21 cellular contexts compared by ENCODE assay signal in genomic region chr6:150598401-150598800, GRCh38. TPM values are rescaled to one million over a fixed set of nuclear protein-coding genes. Genes with fewer than 3 reads are reported as not detected.
DNase-seq lines count a peak whose midpoint lies in the region; ATAC-seq, FAIRE-seq and TF ChIP-seq lines count a peak whose summit lies in the region.
"Had no signal": no experiment of that assay in that cellular context is flagged by ENCODE, and none has a peak within 500 bp of the region (broad histone marks: within the 10 kb centered on the region; RNA-seq: fewer than 3 reads in every experiment).

No MANE protein-coding gene starts in this region.

- no TSS peak for BruUV-seq in MCF 10A (replicated peaks; lab: Mats Ljungman, UMichigan)

- H3K27me3 Mint-ChIP-seq in CD4-positive, alpha-beta T cell, result peaks cover 44% of the 10 kb centered on the region
- peaks cover 27% of the 10 kb centered on the region for H3K27me3 Mint-ChIP-seq in T-helper 17 cell
- H3K27me3 Mint-ChIP-seq in nephron progenitor cell (ENCODE audit: low read depth, poor library complexity), result peaks cover 68% of the 10 kb centered on the region
- no peaks in the 10 kb centered on the region for H3K27me3 Mint-ChIP-seq in MCF 10A (ENCODE audit: insufficient read depth, unreplicated experiment)

- intact Hi-C loops in CD4-positive, alpha-beta T cell (cut with DNase I, micrococcal nuclease), result loop anchor here in 1 of 2 experiments (5.0 kb wide), 1 partner anchor 181 kb away; no protein-coding TSS in a partner anchor
- intact Hi-C loops in pancreas (cut with DNase I), result no loop called here
- intact Hi-C loops in MCF 10A (cut with micrococcal nuclease), result no loop called here

- TF ChIP-seq CTCF in CD4-positive, alpha-beta T cell (IDR thresholded peaks at IDR 0.05), result no peak
- TF ChIP-seq CTCF in DOHH2 (IDR thresholded peaks at IDR 0.05; ENCODE audit: low read depth, low read length, poor library complexity, severe bottlenecking), result no peak
- no peak for TF ChIP-seq CTCF in nephron progenitor cell (IDR thresholded peaks at IDR 0.05)
- TF ChIP-seq CTCF in pancreas (IDR thresholded peaks at IDR 0.05), result no peak
- no peak for TF ChIP-seq CTCF in MCF 10A (IDR thresholded peaks at IDR 0.05; ENCODE audit: unreplicated experiment)

- H3K4me3 Mint-ChIP-seq in CD4-positive, alpha-beta T cell, result peak overlapping the region; percentile 87
- H3K4me3 Mint-ChIP-seq in T-helper 17 cell, result peak overlapping the region; percentile 88
- H3K4me3 Mint-ChIP-seq in nephron progenitor cell, result peak overlapping the region; percentile 83
- H3K4me3 Mint-ChIP-seq in MCF 10A (ENCODE audit: unreplicated experiment), result no peak overlapping the region

- POLR2A ChIA-PET in CD4-positive, alpha-beta T cell (lab: Charles Lee), result no interaction called here
- POLR2A ChIA-PET in MCF 10A (lab: Yijun Ruan, JAX), result interaction anchor here (1.1 to 3.9 kb wide), 3 partner anchors 75 to 216 kb away, joined by 3 to 32 read pairs (median 3); no protein-coding TSS in a partner anchor

- no peak overlapping the region for H3K27ac Mint-ChIP-seq in CD4-positive, alpha-beta T cell
- H3K27ac Mint-ChIP-seq in T-helper 17 cell (peak overlapping the region; percentile 80), nephron progenitor cell (no peak overlapping the region), MCF 10A (ENCODE audit: low read depth, unreplicated experiment) (no peak overlapping the region)

- H3K4me3 ChIP-seq in DOHH2 (ENCODE audit: low read length) (peak overlapping the region; percentile 73), pancreas (no peak overlapping the region)
- H3K4me3 ChIP-seq: GM12878, prostate gland had no signal

- peaks cover 11% of the 10 kb centered on the region for H3K36me3 ChIP-seq in DOHH2 (ENCODE audit: control insufficient read depth, low read length)
- no peaks in the 10 kb centered on the region for H3K36me3 ChIP-seq in pancreas
- H3K36me3 ChIP-seq: heart left ventricle, prostate gland, thoracic aorta had no signal

- peaks cover 14% of the 10 kb centered on the region for H3K4me1 Mint-ChIP-seq in CD4-positive, alpha-beta T cell (ENCODE audit: low read depth)
- H3K4me1 Mint-ChIP-seq in T-helper 17 cell, result peaks cover 16% of the 10 kb centered on the region
- peaks cover 50% of the 10 kb centered on the region for H3K4me1 Mint-ChIP-seq in nephron progenitor cell
- no peaks in the 10 kb centered on the region for H3K4me1 Mint-ChIP-seq in MCF 10A (ENCODE audit: insufficient read depth, unreplicated experiment)

- H3K9me3 ChIP-seq in CD4-positive, alpha-beta T cell (ENCODE audit: control insufficient read depth, low read length), result no peaks in the 10 kb centered on the region
- no peaks in the 10 kb centered on the region for H3K9me3 ChIP-seq in DOHH2 (ENCODE audit: control insufficient read depth, insufficient read depth, low read length)
- no peaks in the 10 kb centered on the region for H3K9me3 ChIP-seq in T-helper 17 cell (ENCODE audit: control insufficient read depth, low read length, poor library complexity, severe bottlenecking)
- no peaks in the 10 kb centered on the region for H3K9me3 ChIP-seq in pancreas
- H3K9me3 ChIP-seq: heart left ventricle, prostate gland, thoracic aorta had no signal

- ATAC-seq in CD4-positive, alpha-beta T cell (ENCODE audit: poor library complexity), result no peak
- no peak for ATAC-seq in T-helper 17 cell
- ATAC-seq in pancreas, result no peak
- ATAC-seq: heart left ventricle had no signal

- CTCF ChIA-PET in CD4-positive, alpha-beta T cell (lab: Charles Lee), result interaction anchor here (1.2 kb wide), 1 partner anchor 11 kb away, joined by 3 read pairs; no protein-coding TSS in a partner anchor
- CTCF ChIA-PET in MCF 10A (lab: Yijun Ruan, JAX), result interaction anchor here (0.9 to 3.6 kb wide), 4 partner anchors 178 to 219 kb away, joined by 3 to 21 read pairs (median 4); no protein-coding TSS in a partner anchor

- peaks cover 9% of the 10 kb centered on the region; the same call in 1 of the 2 replicates for H3F3A ChIP-seq in DOHH2 (ENCODE audit: control insufficient read depth, insufficient read depth)

- no peaks in the 10 kb centered on the region for H3K36me3 Mint-ChIP-seq in CD4-positive, alpha-beta T cell (ENCODE audit: low read depth)
- H3K36me3 Mint-ChIP-seq in T-helper 17 cell (ENCODE audit: low read depth) (no peaks in the 10 kb centered on the region), nephron progenitor cell (ENCODE audit: low read depth) (no peaks in the 10 kb centered on the region), MCF 10A (ENCODE audit: insufficient read depth, unreplicated experiment) (no peaks in the 10 kb centered on the region)

- H3K9me3 Mint-ChIP-seq in CD4-positive, alpha-beta T cell, result no peaks in the 10 kb centered on the region
- H3K9me3 Mint-ChIP-seq in nephron progenitor cell (no peaks in the 10 kb centered on the region), MCF 10A (ENCODE audit: unreplicated experiment) (no peaks in the 10 kb centered on the region)

- peaks cover 5% of the 10 kb centered on the region; the same call in 1 of the 2 replicates for H4K20me1 ChIP-seq in DOHH2 (ENCODE audit: control insufficient read depth, insufficient read depth, low read depth, low read length)

- FAIRE-seq in pancreas (lab: Jason Lieb, UNC), result no peak
- FAIRE-seq: GM12878 had no signal

- DNase-seq in CD4-positive, alpha-beta T cell, result no peak
- no peak for DNase-seq in T-helper 17 cell
- no peak for DNase-seq in nephron progenitor cell
- DNase-seq in dedifferentiated amniotic fluid mesenchymal stem cell (ENCODE audit: extremely low spot score), result no peak
- no peak for DNase-seq in pancreas
- no peak for DNase-seq in MCF 10A (ENCODE audit: unreplicated experiment)
- DNase-seq: activated CD4-positive, alpha-beta T cell treated with anti-CD3 and anti-CD28 coated beads, Interleukin-2, amount 50 U/mL, for 4 hours; activated naive CD4-positive, alpha-beta T cell treated with anti-CD3 and anti-CD28 coated beads, Interleukin-2, amount 50 U/mL, for 16 hours; activated T-cell treated with anti-CD3 and anti-CD28 coated beads, Interleukin-2, amount 50 U/mL, for 1 hour; caudate nucleus; DMS79; HCEC 1CT; heart left ventricle; NCI-H1694; NCI-H2171 treated with DMSO at 0.1 percent for 48 hours; SW 1271 had no signal

- H3K27ac ChIP-seq in CD4-positive, alpha-beta T cell (ENCODE audit: low read depth, low read length), result no peak overlapping the region
- H3K27ac ChIP-seq in DOHH2 (ENCODE audit: low read depth, low read length) (peak overlapping the region; percentile 82), pancreas (no peak overlapping the region)
- H3K27ac ChIP-seq: epithelial cell of prostate, prostate gland, thoracic aorta had no signal

- H3K79me2 ChIP-seq in DOHH2 (ENCODE audit: control insufficient read depth, low read length), result peaks cover 33% of the 10 kb centered on the region

- H3K4me1 ChIP-seq in DOHH2 (ENCODE audit: control insufficient read depth, low read length) (peaks cover 76% of the 10 kb centered on the region), pancreas (no peaks in the 10 kb centered on the region)
- H3K4me1 ChIP-seq: prostate gland had no signal

- H3K9me2 ChIP-seq in DOHH2 (replicated peaks; ENCODE audit: control insufficient read depth, low read length), result no peaks in the 10 kb centered on the region

- H3K4me2 ChIP-seq in DOHH2 (ENCODE audit: low read length), result peak overlapping the region; percentile 80

- whole genome bisulfite sequencing in pancreas, 2 donors, result 73 to 77% methylated on average over 4 of the region's 4 CpGs

- H3K27me3 ChIP-seq in CD4-positive, alpha-beta T cell (ENCODE audit: control insufficient read depth, insufficient read depth, low read length), result peaks cover 28% of the 10 kb centered on the region
- H3K27me3 ChIP-seq in DOHH2 (ENCODE audit: control insufficient read depth, low read length) (no peaks in the 10 kb centered on the region), pancreas (no peaks in the 10 kb centered on the region)

RNA-seq across cellular contexts. Expression of gene PLEKHG1, which starts 1.3 kb away (rescaled TPM):
- 1 to 10 TPM; 1.5 to 1.8 TPM for total RNA-seq in CD4-positive, alpha-beta T cell
- total RNA-seq in T-helper 17 cell (10 to 100 TPM in 1 of 2 donors, 1 to 10 TPM in 1; 4.7 to 12.9 TPM), pancreas (1 to 10 TPM; 2.2 to 6.4 (median 2.9) TPM), MCF 10A (2022) (11.6 and 16.8 TPM in 2 replicates)
- 1 to 10 TPM; 1.3 to 1.5 TPM for polyA plus RNA-seq in pancreas
